In the genomic region with DNA sequence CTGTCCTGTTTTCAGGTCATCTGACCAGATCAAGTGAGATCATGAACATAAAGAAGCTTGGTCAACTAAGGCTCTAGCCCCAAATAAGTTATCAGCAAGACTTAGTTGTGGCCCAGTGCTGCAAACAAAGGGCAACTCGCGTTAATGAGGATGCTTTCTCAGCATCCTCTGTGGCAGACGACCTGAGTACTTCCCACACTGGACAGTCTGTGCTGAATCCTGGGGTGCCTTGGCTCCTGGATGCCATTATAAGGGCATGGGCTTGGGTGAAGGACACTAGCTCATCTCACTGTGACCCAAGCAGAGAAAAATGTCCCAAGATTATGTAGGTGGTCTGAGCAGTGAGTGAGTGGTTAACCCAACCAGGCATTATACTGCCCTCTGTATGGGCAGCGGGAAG, we compare ENCODE assay signal across 1 cellular context.
TF ChIP-seq lines count a peak whose summit lies in the region.

No MANE protein-coding gene starts in this region.

TF ChIP-seq in H1, 55 proteins besides CTCF, POLR2A, EP300 and RAD21:
- TF ChIP-seq POU5F1 (IDR thresholded peaks at IDR 0.05; ENCODE audit: low read depth, low read length) (no peak), CBX5 (IDR thresholded peaks at IDR 0.05; ENCODE audit: low read depth, low read length) (no peak), CTBP2 (IDR thresholded peaks at IDR 0.05; ENCODE audit: borderline replicate concordance, insufficient read depth, insufficient read length, low read length) (no peak), CREB1 (IDR thresholded peaks at IDR 0.05) (no peak), BRCA1 (IDR thresholded peaks at IDR 0.05; ENCODE audit: low read depth, low read length) (no peak)
- TF ChIP-seq, protein P1, sequence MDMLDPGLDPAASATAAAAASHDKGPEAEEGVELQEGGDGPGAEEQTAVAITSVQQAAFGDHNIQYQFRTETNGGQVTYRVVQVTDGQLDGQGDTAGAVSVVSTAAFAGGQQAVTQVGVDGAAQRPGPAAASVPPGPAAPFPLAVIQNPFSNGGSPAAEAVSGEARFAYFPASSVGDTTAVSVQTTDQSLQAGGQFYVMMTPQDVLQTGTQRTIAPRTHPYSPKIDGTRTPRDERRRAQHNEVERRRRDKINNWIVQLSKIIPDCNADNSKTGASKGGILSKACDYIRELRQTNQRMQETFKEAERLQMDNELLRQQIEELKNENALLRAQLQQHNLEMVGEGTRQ (IDR thresholded peaks at IDR 0.05; ENCODE audit: low read length): no peak
